30 cellular contexts compared by ENCODE assay signal in the genomic region with DNA sequence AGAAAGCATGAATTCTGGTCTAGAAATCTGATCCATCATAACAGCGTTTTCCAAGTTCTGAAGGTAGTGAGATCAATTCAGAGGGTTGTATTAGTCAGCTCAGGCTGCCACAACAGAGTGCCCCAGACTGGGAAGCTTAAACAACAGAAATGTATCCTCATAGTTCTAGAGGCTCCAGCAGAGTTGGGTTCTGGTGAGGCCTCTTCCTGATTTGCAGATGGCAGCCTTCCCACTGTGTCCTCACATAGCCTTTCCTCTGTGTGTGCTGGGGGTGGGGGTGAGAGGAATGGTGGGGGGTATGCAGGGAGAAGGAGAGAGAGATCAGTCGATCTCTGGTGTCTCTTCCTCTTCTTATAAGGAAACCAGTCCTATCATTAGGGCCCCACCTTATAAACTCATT. TPM values are rescaled to one million over a fixed set of nuclear protein-coding genes. Genes with fewer than 3 reads are reported as not detected.
"Had no signal": no experiment of that assay in that cellular context is flagged by ENCODE, and none has a peak within 500 bp of the region (broad histone marks: within the 10 kb centered on the region; RNA-seq: fewer than 3 reads in every experiment).

No MANE protein-coding gene starts in this region.

- H3K36me3 Mint-ChIP-seq: naive thymus-derived CD8-positive, alpha-beta T cell; type B pancreatic cell had no signal

- ATAC-seq: esophagus mucosa; heart right ventricle; left cardiac atrium; left lung; naive thymus-derived CD8-positive, alpha-beta T cell; sciatic nerve had no signal

- H3K27ac Mint-ChIP-seq: naive thymus-derived CD8-positive, alpha-beta T cell; nephron progenitor cell; type B pancreatic cell had no signal

- H3K4me1 ChIP-seq: heart right ventricle, left lung, prostate gland, right atrium auricular region, testis, tibial artery had no signal

- DNase-seq: dorsolateral prefrontal cortex; effector CD4-positive, alpha-beta T cell; foreskin melanocyte; glutamatergic neuron; heart right ventricle; hippocampal formation; left cardiac atrium; mammary epithelial cell; mesendoderm; naive thymus-derived CD8-positive, alpha-beta T cell; nephron progenitor cell; nucleus accumbens; stimulated activated CD4-positive, alpha-beta T cell treated with anti-CD3 and anti-CD28 coated beads, Interleukin-12 subunit alpha, Interleukin-12 subunit beta, amount 100 ng/mL, for 4 hours; stimulated activated CD4-positive, alpha-beta T cell treated with anti-CD3 and anti-CD28 coated beads, Interleukin-1b, Interleukin-23, amount 100 ng/mL, for 48 hours; stimulated activated CD4-positive, alpha-beta T cell treated with anti-CD3 and anti-CD28 coated beads, Interleukin-4, amount 100 ng/mL, for 1 hour; stimulated activated CD8-positive, alpha-beta memory T cell treated with anti-CD3 and anti-CD28 coated beads, Interleukin-4, amount 100 ng/mL, for 48 hours; stimulated activated naive CD4-positive, alpha-beta T cell; stomach; substantia nigra; testis had no signal

- H3K27me3 Mint-ChIP-seq: type B pancreatic cell had no signal

- H3K27me3 ChIP-seq: dorsolateral prefrontal cortex, heart right ventricle, right atrium auricular region, stomach, testis had no signal

- H3K4me1 Mint-ChIP-seq: naive thymus-derived CD8-positive, alpha-beta T cell; nephron progenitor cell had no signal

- H3K9me3 ChIP-seq: heart right ventricle, left lung, prostate gland, right atrium auricular region, stomach, testis, tibial artery had no signal

- H3K4me3 Mint-ChIP-seq: naive thymus-derived CD8-positive, alpha-beta T cell; nephron progenitor cell; type B pancreatic cell had no signal

- H3K36me3 ChIP-seq: heart right ventricle, left lung, prostate gland, right atrium auricular region, stomach, tibial artery had no signal

- H3K27ac ChIP-seq: dorsolateral prefrontal cortex, epithelial cell of prostate, heart right ventricle, left lung, prostate gland, right atrium auricular region, stomach, testis, tibial artery had no signal

- H3K4me3 ChIP-seq: dorsolateral prefrontal cortex, heart right ventricle, left lung, prostate gland, right atrium auricular region, smooth muscle cell, stomach, testis, tibial artery had no signal

- H3K9me3 Mint-ChIP-seq: type B pancreatic cell had no signal

- H3K4me2 ChIP-seq: smooth muscle cell had no signal

RNA-seq across cellular contexts. Expression of a gene that starts 15.1 kb away (rescaled TPM):
- total RNA-seq: esophagus mucosa; fibroblast of lung; naive thymus-derived CD8-positive, alpha-beta T cell had no signal
- polyA plus RNA-seq: fibroblast of lung; naive thymus-derived CD8-positive, alpha-beta T cell; smooth muscle cell had no signal

RNA-seq across cellular contexts. Expression of a gene that starts 59.2 kb away (rescaled TPM):
- total RNA-seq: naive thymus-derived CD8-positive, alpha-beta T cell had no signal
- polyA plus RNA-seq: naive thymus-derived CD8-positive, alpha-beta T cell had no signal
